ENCODE assay signal across 1 cellular context in the genomic region with DNA sequence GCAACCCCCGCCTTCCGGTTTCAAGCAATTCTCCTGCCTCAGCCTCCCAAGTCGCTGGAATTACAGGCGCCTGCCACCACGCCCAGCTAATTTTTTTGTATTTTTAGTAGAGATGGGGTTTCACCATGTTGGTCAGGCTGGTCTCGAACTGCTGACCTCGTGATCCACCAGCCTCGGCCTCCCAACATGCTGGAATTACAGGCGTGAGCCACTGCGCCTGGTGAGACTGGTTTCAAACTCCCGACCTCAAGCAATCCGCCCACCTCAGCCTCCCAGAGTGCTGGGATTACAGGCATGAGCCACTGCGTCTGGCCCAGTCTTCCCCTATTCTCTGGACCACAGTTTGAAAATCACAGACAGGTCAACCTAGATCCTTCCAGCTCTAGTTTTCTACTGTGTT. TPM values are rescaled to one million over a fixed set of nuclear protein-coding genes. Genes with fewer than 3 reads are reported as not detected.
"Had no signal": no experiment of that assay in that cellular context is flagged by ENCODE, and none has a peak within 500 bp of the region (broad histone marks: within the 10 kb centered on the region; RNA-seq: fewer than 3 reads in every experiment).

No MANE protein-coding gene starts in this region.

RNA-seq across cellular contexts. Expression of a gene that starts 5.1 kb away (rescaled TPM):
- polyA plus RNA-seq: neural cell had no signal
